Comparison of ENCODE assay signal across 8 cellular contexts in the genomic region with DNA sequence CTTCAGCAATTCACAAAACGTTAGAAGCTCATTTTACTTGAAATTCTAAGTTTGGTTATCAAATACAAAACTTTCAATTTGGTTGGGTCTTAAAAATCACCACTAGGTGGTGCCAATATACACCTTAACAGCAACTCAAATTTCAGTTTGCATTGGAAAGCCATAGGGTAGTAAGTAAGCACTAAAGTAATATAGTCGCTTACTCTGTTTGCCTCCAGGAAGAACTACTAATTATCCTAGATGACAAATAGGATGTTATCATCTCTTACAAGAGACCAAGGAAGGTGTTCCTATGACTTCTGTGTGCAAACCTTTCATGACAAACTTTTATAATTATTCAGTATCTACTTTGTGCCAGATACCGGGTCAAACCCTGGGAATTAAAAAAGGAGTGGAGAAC.
DNase-seq lines count a peak whose midpoint lies in the region; ATAC-seq and TF ChIP-seq lines count a peak whose summit lies in the region.

No MANE protein-coding gene starts in this region.

- intact Hi-C loops in Panc1 (cut with micrococcal nuclease; ENCODE audit: unreplicated experiment) (loop anchor here (2.0 to 10.0 kb wide), 4 partner anchors 93 to 971 kb away; a partner anchor contains a TSS), dorsolateral prefrontal cortex (cut with DNase I) (loop anchor here (1.0 to 10.0 kb wide), 5 partner anchors 93 to 211 kb away; a partner anchor contains a TSS)

- no peaks in the 10 kb centered on the region for H3K79me2 ChIP-seq in mesendoderm (ENCODE audit: control insufficient read depth, insufficient read depth, low read length)

- no peaks in the 10 kb centered on the region for H3K79me1 ChIP-seq in mesendoderm (ENCODE audit: low read length)

- no peaks in the 10 kb centered on the region for H3K9me3 ChIP-seq in Panc1 (ENCODE audit: control insufficient read depth, insufficient read depth, low read depth, low read length)

- no peak overlapping the region for H3K18ac ChIP-seq in mesendoderm (ENCODE audit: low read length)

- no peak overlapping the region for H3K4me3 ChIP-seq in Panc1 (ENCODE audit: low read depth in 2 of 2, low read length in 2 of 2)
- no peak overlapping the region for H3K4me3 ChIP-seq in dorsolateral prefrontal cortex
- no peak overlapping the region for H3K4me3 ChIP-seq in mesendoderm (ENCODE audit: low read length)

- no peaks in the 10 kb centered on the region for H3K4me1 ChIP-seq in Panc1 (ENCODE audit: control insufficient read depth, insufficient read depth, low read length)
- no peaks in the 10 kb centered on the region for H3K4me1 ChIP-seq in mesendoderm (ENCODE audit: control insufficient read depth, low read depth, low read length)

- no peak overlapping the region for H4K5ac ChIP-seq in mesendoderm (ENCODE audit: low read length)

- H3K23ac ChIP-seq in mesendoderm (ENCODE audit: low read length) = no peak overlapping the region

- no peak overlapping the region for H2BK15ac ChIP-seq in mesendoderm (replicated peaks; ENCODE audit: low read depth)

- ATAC-seq in Panc1 (peak; percentile 88), GM19023 (IDR thresholded peaks at IDR 0.05; ENCODE audit: unreplicated experiment) (no peak), GM19035 (IDR thresholded peaks at IDR 0.05; ENCODE audit: unreplicated experiment) (no peak), GM19467 (IDR thresholded peaks at IDR 0.05; ENCODE audit: unreplicated experiment) (no peak)

- H3K36me3 ChIP-seq in Panc1 (ENCODE audit: control insufficient read depth, insufficient read depth, low read length) (no peaks in the 10 kb centered on the region), mesendoderm (ENCODE audit: control insufficient read depth, insufficient read depth, low read length) (no peaks in the 10 kb centered on the region)

- POLR2A ChIA-PET in Panc1 (lab: Charles Lee) = no interaction called here

- H3K4me2 ChIP-seq in mesendoderm (ENCODE audit: low read length) = no peak overlapping the region

- no peak overlapping the region for H2BK120ac ChIP-seq in mesendoderm (ENCODE audit: low read depth, low read length)

- no peak overlapping the region for H3K4ac ChIP-seq in mesendoderm (ENCODE audit: low read depth, low read length)

- no TSS peak for BruUV-seq in Panc1 (replicated peaks; lab: Mats Ljungman, UMichigan)

- no peak overlapping the region for H3K9ac ChIP-seq in mesendoderm (ENCODE audit: low read length)

- CTCF ChIA-PET in Panc1 (lab: Charles Lee) = interaction anchor here (0.6 to 1.8 kb wide), 9 partner anchors 9 to 362 kb away, joined by 3 to 16 read pairs (median 4); a partner anchor contains a TSS

- TF ChIP-seq CTCF in LNCAP (IDR thresholded peaks at IDR 0.05) (peak; percentile 73), Panc1 (IDR thresholded peaks at IDR 0.05) (peak; percentile 69; the same call in 1 of the 2 replicates), dorsolateral prefrontal cortex (IDR thresholded peaks at IDR 0.05 in 54 of 56, conservative IDR thresholded peaks at IDR 0.05 in 2 of 56; ENCODE audit: low read depth in 1 of 56, partially characterized antibody in 56 of 56) (peak; percentile 79 to 99 (median 90))

- in situ Hi-C loops in Panc1 (cut with HindIII; ENCODE audit: low pct_unique_long_range_greater_than_20kb, low sequenced_read_pairs) = no loop called here

- H3K56ac ChIP-seq in mesendoderm (ENCODE audit: low read length) = no peak overlapping the region

- no peak overlapping the region for H3K27ac ChIP-seq in Panc1 (ENCODE audit: low read length)
- H3K27ac ChIP-seq in dorsolateral prefrontal cortex = peak overlapping the region in 6 of 59 donors; percentile 1 to 50 (median 29)
- no peak overlapping the region for H3K27ac ChIP-seq in mesendoderm (ENCODE audit: low read depth, low read length)

- H2BK5ac ChIP-seq in mesendoderm (ENCODE audit: low read length) = no peak overlapping the region

- H4K8ac ChIP-seq in mesendoderm (ENCODE audit: low read depth, low read length) = no peak overlapping the region

- H3K27me3 ChIP-seq in Panc1 (ENCODE audit: control insufficient read depth, insufficient read depth, low read length) (peaks cover 5% of the 10 kb centered on the region), dorsolateral prefrontal cortex (no peaks in the 10 kb centered on the region), mesendoderm (ENCODE audit: insufficient read depth, low read length, poor library complexity) (no peaks in the 10 kb centered on the region)

- DNase-seq in EH (ENCODE audit: low read depth) = peak; percentile 64
- DNase-seq in Panc1 (ENCODE audit: low read depth, low spot score) = peak; percentile 36
- no peak for DNase-seq in dorsolateral prefrontal cortex
- DNase-seq in mesendoderm = peak; percentile 65

- no peak overlapping the region for H2AK5ac ChIP-seq in mesendoderm (ENCODE audit: low read length)

- WGBS in mesendoderm (ENCODE audit: extremely low coverage, insufficient coverage, low lambda C conversion rate) = no CpG with 5 or more reads among the region's 3 CpGs

Comparison
In these comparisons a context has a peak if more than half of its experiments do, and no peak if none do; other contexts are left out.
1. DNase-seq: peak in EH (single experiment), Panc1 (single experiment) and mesendoderm (single experiment); none in dorsolateral prefrontal cortex (0 of 10).
2. Peak in every context shown above with its lines, with median percentiles within 50 percentile points of each other: CTCF ChIP-seq.